Comparison of ENCODE assay signal across 1 cellular context in the genomic region with DNA sequence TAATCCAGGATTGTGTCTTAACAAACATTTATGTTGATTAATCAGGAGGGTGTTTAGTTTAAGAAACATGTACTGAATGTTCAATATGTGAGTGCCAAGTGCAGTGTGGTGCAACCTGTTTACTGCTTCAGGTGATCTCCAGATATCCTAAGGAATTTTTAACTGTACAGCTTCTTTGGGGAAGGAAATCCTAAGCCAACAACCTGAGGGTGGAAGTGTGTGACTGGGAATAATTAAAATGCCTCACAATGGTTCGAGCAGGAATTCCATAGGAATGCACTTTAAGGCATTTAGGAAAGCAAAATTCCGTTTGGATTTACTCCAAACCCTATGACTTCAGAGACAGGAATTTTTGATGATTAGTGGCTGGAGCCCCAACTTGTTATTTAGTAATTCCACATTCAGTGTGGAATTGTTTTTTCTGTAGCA.
TF ChIP-seq lines count a peak whose summit lies in the region.

No MANE protein-coding gene starts in this region.

TF ChIP-seq in HCT116, 20 proteins besides CTCF, POLR2A, EP300 and RAD21 (continued from another document):
- TF ChIP-seq, protein P1, sequence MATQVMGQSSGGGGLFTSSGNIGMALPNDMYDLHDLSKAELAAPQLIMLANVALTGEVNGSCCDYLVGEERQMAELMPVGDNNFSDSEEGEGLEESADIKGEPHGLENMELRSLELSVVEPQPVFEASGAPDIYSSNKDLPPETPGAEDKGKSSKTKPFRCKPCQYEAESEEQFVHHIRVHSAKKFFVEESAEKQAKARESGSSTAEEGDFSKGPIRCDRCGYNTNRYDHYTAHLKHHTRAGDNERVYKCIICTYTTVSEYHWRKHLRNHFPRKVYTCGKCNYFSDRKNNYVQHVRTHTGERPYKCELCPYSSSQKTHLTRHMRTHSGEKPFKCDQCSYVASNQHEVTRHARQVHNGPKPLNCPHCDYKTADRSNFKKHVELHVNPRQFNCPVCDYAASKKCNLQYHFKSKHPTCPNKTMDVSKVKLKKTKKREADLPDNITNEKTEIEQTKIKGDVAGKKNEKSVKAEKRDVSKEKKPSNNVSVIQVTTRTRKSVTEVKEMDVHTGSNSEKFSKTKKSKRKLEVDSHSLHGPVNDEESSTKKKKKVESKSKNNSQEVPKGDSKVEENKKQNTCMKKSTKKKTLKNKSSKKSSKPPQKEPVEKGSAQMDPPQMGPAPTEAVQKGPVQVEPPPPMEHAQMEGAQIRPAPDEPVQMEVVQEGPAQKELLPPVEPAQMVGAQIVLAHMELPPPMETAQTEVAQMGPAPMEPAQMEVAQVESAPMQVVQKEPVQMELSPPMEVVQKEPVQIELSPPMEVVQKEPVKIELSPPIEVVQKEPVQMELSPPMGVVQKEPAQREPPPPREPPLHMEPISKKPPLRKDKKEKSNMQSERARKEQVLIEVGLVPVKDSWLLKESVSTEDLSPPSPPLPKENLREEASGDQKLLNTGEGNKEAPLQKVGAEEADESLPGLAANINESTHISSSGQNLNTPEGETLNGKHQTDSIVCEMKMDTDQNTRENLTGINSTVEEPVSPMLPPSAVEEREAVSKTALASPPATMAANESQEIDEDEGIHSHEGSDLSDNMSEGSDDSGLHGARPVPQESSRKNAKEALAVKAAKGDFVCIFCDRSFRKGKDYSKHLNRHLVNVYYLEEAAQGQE (IDR thresholded peaks at IDR 0.05; ENCODE audit: low read depth) = no peak
- TF ChIP-seq POLR2AphosphoS5 (IDR thresholded peaks at IDR 0.05; ENCODE audit: low read depth, low read length) (no peak), SRF (IDR thresholded peaks at IDR 0.05; ENCODE audit: low read depth) (no peak)
